Comparison of ENCODE assay signal across 8 cellular contexts in the genomic region with DNA sequence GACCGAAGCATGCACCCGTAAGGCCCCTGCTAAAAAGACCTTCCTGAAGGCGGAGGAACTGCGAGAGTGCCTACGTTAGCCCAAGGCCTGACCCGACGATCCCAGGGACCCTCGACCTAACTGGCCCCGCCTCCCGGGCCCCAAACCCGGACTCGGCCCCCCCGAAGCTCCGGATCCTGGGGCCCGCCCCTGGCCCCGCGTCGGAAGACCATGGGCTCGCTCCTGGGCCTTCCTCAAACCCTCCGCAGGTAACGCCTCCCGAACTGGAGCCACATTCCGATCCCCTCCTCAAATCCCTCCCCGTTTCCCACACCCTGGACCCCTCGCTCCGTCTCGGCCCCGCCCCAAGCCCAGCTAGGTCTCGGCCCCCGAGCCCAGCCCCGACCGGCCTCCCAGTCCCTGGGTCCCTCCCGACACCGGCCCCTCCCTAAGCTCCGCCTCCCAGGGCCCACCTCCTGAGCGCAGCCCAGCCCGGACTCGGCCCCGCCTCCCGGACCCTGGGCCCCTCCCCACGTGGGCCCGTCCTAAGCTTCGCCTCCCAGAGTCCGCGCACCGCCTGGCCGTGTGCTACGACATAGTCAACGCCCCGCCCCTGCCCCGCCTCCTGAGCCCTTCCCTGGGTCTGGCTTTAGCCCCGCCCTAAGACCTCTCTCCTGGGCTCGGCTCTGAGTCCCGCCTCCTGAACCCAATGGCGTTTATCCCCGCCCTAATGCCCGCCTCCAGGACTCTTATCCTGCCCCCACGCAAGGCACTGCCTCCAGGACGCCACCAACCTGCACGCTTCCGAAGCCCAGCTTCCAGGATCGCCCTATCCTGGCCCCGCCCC. TPM values are rescaled to one million over a fixed set of nuclear protein-coding genes. Genes with fewer than 3 reads are reported as not detected.
DNase-seq lines count a peak whose midpoint lies in the region; ATAC-seq and TF ChIP-seq lines count a peak whose summit lies in the region.
"Not testable (repeated sequence)": the region's sequence is repeated elsewhere in the genome, so short reads cannot be mapped to it uniquely, and the experiment has no call there.

No MANE protein-coding gene starts in this region.

- H3K27me3 Mint-ChIP-seq in stimulated activated naive B cell treated with anti-CD40 and anti-IgM and Interleukin-4, amounts not matched to agents 10 μg/mL and 1 μg/mL and 100 μg/mL, for 72 hours, result not testable (repeated sequence)

- ATAC-seq in HG02938 (IDR thresholded peaks at IDR 0.05; ENCODE audit: unreplicated experiment) (peak; percentile 55), omental fat pad (ENCODE audit: low FRiP score) (peak; percentile 99)
- ATAC-seq in stimulated activated naive B cell treated with anti-CD40 and anti-IgM and Interleukin-4, amounts not matched to agents 10 μg/mL and 1 μg/mL and 100 μg/mL, for 72 hours (replicated peaks), result peak; percentile 83 to 91

- peak overlapping the region; percentile 87 to 92 for H3K4me3 Mint-ChIP-seq in stimulated activated naive B cell treated with anti-CD40 and anti-IgM and Interleukin-4, amounts not matched to agents 10 μg/mL and 1 μg/mL and 100 μg/mL, for 72 hours

- dilution Hi-C loops in mammary epithelial cell (cut with HindIII; ENCODE audit: low sequenced_read_pairs), result not testable (repeated sequence)

- BruUV-seq in mammary epithelial cell (replicated peaks; lab: Mats Ljungman, UMichigan), result not testable (repeated sequence)

- not testable (repeated sequence) for H3K36me3 ChIP-seq in mammary epithelial cell (ENCODE audit: insufficient read depth, low read length); right atrium auricular region

- H3K79me2 ChIP-seq in mammary epithelial cell (ENCODE audit: insufficient read depth, low read length), result not testable (repeated sequence)

- not testable (repeated sequence) for H3K27me3 ChIP-seq in mammary epithelial cell (ENCODE audit: insufficient read depth, low read length); right atrium auricular region

- intact Hi-C loops in mammary epithelial cell (cut with micrococcal nuclease), result not testable (repeated sequence)

- CTCF ChIA-PET in mammary epithelial cell (lab: Charles Lee; ENCODE audit: low non-redundant PET), result not testable (repeated sequence)

- H2AFZ ChIP-seq in mammary epithelial cell (ENCODE audit: low read depth, low read length), result peak overlapping the region; percentile 85

- not testable (repeated sequence) for H4K20me1 ChIP-seq in mammary epithelial cell (ENCODE audit: insufficient read depth, low read length)

- H3K27ac ChIP-seq in mammary epithelial cell (ENCODE audit: insufficient read depth, low read depth, low read length) (peak overlapping the region; percentile 69), right atrium auricular region (peak overlapping the region; percentile 79 to 93)

- H3K4me3 ChIP-seq in mammary epithelial cell (replicated peaks in 1 of 3; ENCODE audit: insufficient read depth in 1 of 3, low read depth in 2 of 3, low read length in 3 of 3) (peak overlapping the region; percentile 19 to 59 (median 47)), right atrium auricular region (peak overlapping the region; percentile 66 to 81)

- not testable (repeated sequence) for H3K36me3 Mint-ChIP-seq in stimulated activated naive B cell treated with anti-CD40 and anti-IgM and Interleukin-4, amounts not matched to agents 10 μg/mL and 1 μg/mL and 100 μg/mL, for 72 hours

- DNase-seq in DMS79 (lab: John Stamatoyannopoulos, UW), result peak; percentile 66
- DNase-seq in NCI-H460 (ENCODE audit: extremely low read depth, low read depth), result peak; percentile 76
- DNase-seq in activated CD4-positive, alpha-beta T cell treated with anti-CD3 and anti-CD28 coated beads for 48 hours, result peak; percentile 97
- DNase-seq in mammary epithelial cell, result peak; percentile 81
- peak; percentile 97 for DNase-seq in right atrium auricular region (ENCODE audit: low spot score)
- peak; percentile 84 for DNase-seq in omental fat pad (ENCODE audit: low spot score)
- peak; percentile 98 for DNase-seq in stimulated activated naive B cell treated with anti-CD40 and anti-IgM and Interleukin-4, amounts not matched to agents 10 μg/mL and 1 μg/mL and 100 μg/mL, for 72 hours

- H3K4me1 Mint-ChIP-seq in stimulated activated naive B cell treated with anti-CD40 and anti-IgM and Interleukin-4, amounts not matched to agents 10 μg/mL and 1 μg/mL and 100 μg/mL, for 72 hours, result peaks cover 6 to 12% of the 10 kb centered on the region in 2 donors

- in situ Hi-C loops in mammary epithelial cell (cut with MboI; ENCODE audit: low sequenced_read_pairs in 2 of 2), result not testable (repeated sequence)

- H3K4me1 ChIP-seq in mammary epithelial cell (ENCODE audit: insufficient read depth, low read length); right atrium auricular region: not testable (repeated sequence)

- TF ChIP-seq CTCF in mammary epithelial cell (conservative IDR thresholded peaks at IDR 0.05 in 1 of 2, IDR thresholded peaks at IDR 0.05 in 1 of 2; ENCODE audit: extremely low read depth in 1 of 2, insufficient read depth in 1 of 2, low read depth in 1 of 2, low read length in 2 of 2); right atrium auricular region (IDR thresholded peaks at IDR 0.05); omental fat pad (IDR thresholded peaks at IDR 0.05): not testable (repeated sequence)

- H3K27ac Mint-ChIP-seq in stimulated activated naive B cell treated with anti-CD40 and anti-IgM and Interleukin-4, amounts not matched to agents 10 μg/mL and 1 μg/mL and 100 μg/mL, for 72 hours, result peak overlapping the region; percentile 99

- WGBS in mammary epithelial cell (ENCODE audit: low coverage, missing lambda C conversion rate), result 0% methylated on average over 1 of the region's 63 CpGs

- not testable (repeated sequence) for H3K9me3 Mint-ChIP-seq in stimulated activated naive B cell treated with anti-CD40 and anti-IgM and Interleukin-4, amounts not matched to agents 10 μg/mL and 1 μg/mL and 100 μg/mL, for 72 hours

- H3K9me3 ChIP-seq in mammary epithelial cell (replicated peaks; ENCODE audit: insufficient read depth, low read length); right atrium auricular region: not testable (repeated sequence)

- not testable (repeated sequence) for H3K9ac ChIP-seq in mammary epithelial cell (ENCODE audit: insufficient read depth, low read length)

- peak overlapping the region; percentile 49 for H3K4me2 ChIP-seq in mammary epithelial cell (ENCODE audit: insufficient read depth, low read depth, low read length)

RNA-seq across cellular contexts. Expression of gene FAM90A26, which starts 17.8 kb away (rescaled TPM):
- not detected in 2 replicates for total RNA-seq in NCI-H460 (2014; rRNA removed; shearing (Covaris generic))
- polyA plus RNA-seq in NCI-H460 (2014; cell fraction: nucleus; rRNA removed), result not detected in 2 replicates
- total RNA-seq in mammary epithelial cell, result not detected
- polyA plus RNA-seq in mammary epithelial cell, result not detected
- not detected for polyA minus RNA-seq in mammary epithelial cell
- not detected for total RNA-seq in right atrium auricular region
- total RNA-seq in omental fat pad, result not detected

RNA-seq across cellular contexts. Expression of gene USP17L10, which starts 58.1 kb away (rescaled TPM):
- total RNA-seq in NCI-H460 (2014; rRNA removed; shearing (Covaris generic)), result not detected in 2 replicates
- polyA plus RNA-seq in NCI-H460 (2014; cell fraction: nucleus; rRNA removed), result not detected in 2 replicates
- total RNA-seq in mammary epithelial cell, result not detected
- polyA plus RNA-seq in mammary epithelial cell, result not detected
- not detected for polyA minus RNA-seq in mammary epithelial cell
- not detected for total RNA-seq in right atrium auricular region
- not detected for total RNA-seq in omental fat pad

Comparison
In these comparisons a context has a peak if more than half of its experiments do, and no peak if none do; other contexts are left out.
1. Peak in every context shown above with its lines: DNase-seq, ATAC-seq, H3K4me3 ChIP-seq and H3K27ac ChIP-seq.